ENCODE assay signal across 2 cellular contexts in the genomic region with DNA sequence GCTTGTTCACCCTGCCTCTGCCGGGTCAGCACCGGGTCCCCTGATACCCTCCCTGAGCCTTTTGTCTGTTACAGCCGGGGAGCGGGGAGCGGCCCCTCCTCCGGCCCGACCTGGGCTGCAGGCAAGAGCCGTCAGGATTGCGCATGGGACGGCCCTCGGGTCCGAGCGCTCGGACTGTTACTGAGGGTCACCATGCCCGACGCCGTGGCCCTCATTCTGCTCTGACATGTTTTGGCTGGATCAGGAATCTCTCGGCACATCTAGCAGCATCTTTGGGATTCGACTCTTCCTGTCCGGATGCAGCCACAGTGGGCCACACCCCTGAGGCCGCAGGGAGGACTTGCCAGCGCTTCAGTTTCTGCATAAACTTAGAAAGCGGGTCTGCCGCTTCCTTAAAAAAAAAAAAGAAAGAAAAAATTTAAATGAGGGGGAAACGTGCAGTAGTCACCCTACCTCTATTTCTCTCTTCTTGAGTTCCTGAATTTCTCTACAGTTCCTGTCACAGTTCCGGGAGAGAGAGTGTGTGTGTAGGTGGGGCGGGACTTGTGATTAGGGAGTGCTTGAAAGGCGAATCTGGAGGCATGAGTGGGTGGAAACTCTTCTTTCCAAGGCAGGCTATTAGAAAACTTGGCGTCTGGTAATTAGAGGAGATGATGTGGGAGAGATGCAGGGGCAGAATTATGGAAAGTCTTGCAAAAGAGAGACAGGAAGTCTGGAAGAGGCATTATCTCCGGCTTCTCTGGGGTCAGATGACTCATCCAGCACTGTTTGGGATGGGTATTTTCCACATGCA.
A peak's percentile ranks its signal among the peaks of the same experiment; 100 is the strongest.
TF ChIP-seq lines count a peak whose summit lies in the region.

No MANE protein-coding gene starts in this region.

TF ChIP-seq in WTC11, 78 proteins besides CTCF, POLR2A, EP300 and RAD21 (continued from another document):
- TF ChIP-seq, protein P1, sequence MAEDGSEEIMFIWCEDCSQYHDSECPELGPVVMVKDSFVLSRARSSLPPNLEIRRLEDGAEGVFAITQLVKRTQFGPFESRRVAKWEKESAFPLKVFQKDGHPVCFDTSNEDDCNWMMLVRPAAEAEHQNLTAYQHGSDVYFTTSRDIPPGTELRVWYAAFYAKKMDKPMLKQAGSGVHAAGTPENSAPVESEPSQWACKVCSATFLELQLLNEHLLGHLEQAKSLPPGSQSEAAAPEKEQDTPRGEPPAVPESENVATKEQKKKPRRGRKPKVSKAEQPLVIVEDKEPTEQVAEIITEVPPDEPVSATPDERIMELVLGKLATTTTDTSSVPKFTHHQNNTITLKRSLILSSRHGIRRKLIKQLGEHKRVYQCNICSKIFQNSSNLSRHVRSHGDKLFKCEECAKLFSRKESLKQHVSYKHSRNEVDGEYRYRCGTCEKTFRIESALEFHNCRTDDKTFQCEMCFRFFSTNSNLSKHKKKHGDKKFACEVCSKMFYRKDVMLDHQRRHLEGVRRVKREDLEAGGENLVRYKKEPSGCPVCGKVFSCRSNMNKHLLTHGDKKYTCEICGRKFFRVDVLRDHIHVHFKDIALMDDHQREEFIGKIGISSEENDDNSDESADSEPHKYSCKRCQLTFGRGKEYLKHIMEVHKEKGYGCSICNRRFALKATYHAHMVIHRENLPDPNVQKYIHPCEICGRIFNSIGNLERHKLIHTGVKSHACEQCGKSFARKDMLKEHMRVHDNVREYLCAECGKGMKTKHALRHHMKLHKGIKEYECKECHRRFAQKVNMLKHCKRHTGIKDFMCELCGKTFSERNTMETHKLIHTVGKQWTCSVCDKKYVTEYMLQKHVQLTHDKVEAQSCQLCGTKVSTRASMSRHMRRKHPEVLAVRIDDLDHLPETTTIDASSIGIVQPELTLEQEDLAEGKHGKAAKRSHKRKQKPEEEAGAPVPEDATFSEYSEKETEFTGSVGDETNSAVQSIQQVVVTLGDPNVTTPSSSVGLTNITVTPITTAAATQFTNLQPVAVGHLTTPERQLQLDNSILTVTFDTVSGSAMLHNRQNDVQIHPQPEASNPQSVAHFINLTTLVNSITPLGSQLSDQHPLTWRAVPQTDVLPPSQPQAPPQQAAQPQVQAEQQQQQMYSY (CRISPR knock-in tag; IDR thresholded peaks at IDR 0.05) = peak; percentile 34
- TF ChIP-seq TEAD1 (CRISPR knock-in tag; IDR thresholded peaks at IDR 0.05) = no peak

TF ChIP-seq in HepG2, 621 proteins besides CTCF, POLR2A, EP300 and RAD21 (continued from another document and continues in another):
- TF ChIP-seq, protein P2, sequence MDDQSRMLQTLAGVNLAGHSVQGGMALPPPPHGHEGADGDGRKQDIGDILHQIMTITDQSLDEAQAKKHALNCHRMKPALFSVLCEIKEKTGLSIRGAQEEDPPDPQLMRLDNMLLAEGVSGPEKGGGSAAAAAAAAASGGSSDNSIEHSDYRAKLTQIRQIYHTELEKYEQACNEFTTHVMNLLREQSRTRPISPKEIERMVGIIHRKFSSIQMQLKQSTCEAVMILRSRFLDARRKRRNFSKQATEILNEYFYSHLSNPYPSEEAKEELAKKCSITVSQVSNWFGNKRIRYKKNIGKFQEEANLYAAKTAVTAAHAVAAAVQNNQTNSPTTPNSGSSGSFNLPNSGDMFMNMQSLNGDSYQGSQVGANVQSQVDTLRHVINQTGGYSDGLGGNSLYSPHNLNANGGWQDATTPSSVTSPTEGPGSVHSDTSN (CRISPR knock-in tag; IDR thresholded peaks at IDR 0.05; ENCODE audit: borderline replicate concordance) = 0 out of 2 replicates have a peak, but pooled peaks have one; percentile 6
- TF ChIP-seq CC2D1A (CRISPR knock-in tag; IDR thresholded peaks at IDR 0.05) (peak; percentile 9; the same call in 1 of the 2 replicates), NCOA5 (CRISPR knock-in tag; IDR thresholded peaks at IDR 0.05) (no peak), GATAD1 (CRISPR knock-in tag; IDR thresholded peaks at IDR 0.05) (peak; percentile 17; the same call in 1 of the 2 replicates), ELF3 (CRISPR knock-in tag; IDR thresholded peaks at IDR 0.05) (peak; percentile 77), ATAD3A (CRISPR knock-in tag; IDR thresholded peaks at IDR 0.05) (0 out of 2 replicates have a peak, but pooled peaks have one; percentile 44), ZNF317 (CRISPR knock-in tag; IDR thresholded peaks at IDR 0.05) (peak; percentile 16; the same call in 1 of the 2 replicates), ATRX (CRISPR knock-in tag; IDR thresholded peaks at IDR 0.05; ENCODE audit: borderline replicate concordance) (0 out of 2 replicates have a peak, but pooled peaks have one; percentile 73), SALL2 (CRISPR knock-in tag; IDR thresholded peaks at IDR 0.05) (no peak), ZNF7 (CRISPR knock-in tag; IDR thresholded peaks at IDR 0.05) (0 out of 2 replicates have a peak, but pooled peaks have one; percentile 19), ZNF530 (CRISPR knock-in tag; IDR thresholded peaks at IDR 0.05; ENCODE audit: low read depth) (peak; percentile 15; the same call in 1 of the 2 replicates), SP4 (CRISPR knock-in tag; IDR thresholded peaks at IDR 0.05) (no peak), TGIF2 (CRISPR knock-in tag; IDR thresholded peaks at IDR 0.05) (peak; percentile 61; the same call in 1 of the 2 replicates), SP5 (CRISPR knock-in tag; IDR thresholded peaks at IDR 0.05; ENCODE audit: borderline replicate concordance, low read depth) (peak; percentile 65; the same call in 1 of the 2 replicates), ZNF367 (CRISPR knock-in tag; IDR thresholded peaks at IDR 0.05; ENCODE audit: borderline replicate concordance) (peak; percentile 10; the same call in 1 of the 2 replicates), JUNB (CRISPR knock-in tag; IDR thresholded peaks at IDR 0.05; ENCODE audit: borderline replicate concordance) (peak; percentile 46; the same call in 1 of the 2 replicates), STAT5B (CRISPR knock-in tag; IDR thresholded peaks at IDR 0.05) (0 out of 2 replicates have a peak, but pooled peaks have one; percentile 61), ATM (IDR thresholded peaks at IDR 0.05; ENCODE audit: borderline replicate concordance) (no peak), ZNF20 (CRISPR knock-in tag; IDR thresholded peaks at IDR 0.05) (0 out of 2 replicates have a peak, but pooled peaks have one; percentile 5), SSRP1 (CRISPR knock-in tag; IDR thresholded peaks at IDR 0.05) (no peak), SMC3 (IDR thresholded peaks at IDR 0.05; ENCODE audit: low read length) (no peak), ZBTB42 (CRISPR knock-in tag; IDR thresholded peaks at IDR 0.05) (no peak)
- TF ChIP-seq, protein P3, sequence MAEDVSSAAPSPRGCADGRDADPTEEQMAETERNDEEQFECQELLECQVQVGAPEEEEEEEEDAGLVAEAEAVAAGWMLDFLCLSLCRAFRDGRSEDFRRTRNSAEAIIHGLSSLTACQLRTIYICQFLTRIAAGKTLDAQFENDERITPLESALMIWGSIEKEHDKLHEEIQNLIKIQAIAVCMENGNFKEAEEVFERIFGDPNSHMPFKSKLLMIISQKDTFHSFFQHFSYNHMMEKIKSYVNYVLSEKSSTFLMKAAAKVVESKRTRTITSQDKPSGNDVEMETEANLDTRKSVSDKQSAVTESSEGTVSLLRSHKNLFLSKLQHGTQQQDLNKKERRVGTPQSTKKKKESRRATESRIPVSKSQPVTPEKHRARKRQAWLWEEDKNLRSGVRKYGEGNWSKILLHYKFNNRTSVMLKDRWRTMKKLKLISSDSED (CRISPR knock-in tag; IDR thresholded peaks at IDR 0.05) = no peak
- TF ChIP-seq, protein P4, sequence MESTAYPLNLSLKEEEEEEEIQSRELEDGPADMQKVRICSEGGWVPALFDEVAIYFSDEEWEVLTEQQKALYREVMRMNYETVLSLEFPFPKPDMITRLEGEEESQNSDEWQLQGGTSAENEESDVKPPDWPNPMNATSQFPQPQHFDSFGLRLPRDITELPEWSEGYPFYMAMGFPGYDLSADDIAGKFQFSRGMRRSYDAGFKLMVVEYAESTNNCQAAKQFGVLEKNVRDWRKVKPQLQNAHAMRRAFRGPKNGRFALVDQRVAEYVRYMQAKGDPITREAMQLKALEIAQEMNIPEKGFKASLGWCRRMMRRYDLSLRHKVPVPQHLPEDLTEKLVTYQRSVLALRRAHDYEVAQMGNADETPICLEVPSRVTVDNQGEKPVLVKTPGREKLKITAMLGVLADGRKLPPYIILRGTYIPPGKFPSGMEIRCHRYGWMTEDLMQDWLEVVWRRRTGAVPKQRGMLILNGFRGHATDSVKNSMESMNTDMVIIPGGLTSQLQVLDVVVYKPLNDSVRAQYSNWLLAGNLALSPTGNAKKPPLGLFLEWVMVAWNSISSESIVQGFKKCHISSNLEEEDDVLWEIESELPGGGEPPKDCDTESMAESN (CRISPR knock-in tag; conservative IDR thresholded peaks at IDR 0.05) = peak; percentile 22; the same call in 1 of the 2 replicates
- TF ChIP-seq, protein P5, sequence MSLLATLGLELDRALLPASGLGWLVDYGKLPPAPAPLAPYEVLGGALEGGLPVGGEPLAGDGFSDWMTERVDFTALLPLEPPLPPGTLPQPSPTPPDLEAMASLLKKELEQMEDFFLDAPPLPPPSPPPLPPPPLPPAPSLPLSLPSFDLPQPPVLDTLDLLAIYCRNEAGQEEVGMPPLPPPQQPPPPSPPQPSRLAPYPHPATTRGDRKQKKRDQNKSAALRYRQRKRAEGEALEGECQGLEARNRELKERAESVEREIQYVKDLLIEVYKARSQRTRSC (CRISPR knock-in tag; IDR thresholded peaks at IDR 0.05; ENCODE audit: low read depth) = 0 out of 2 replicates have a peak, but pooled peaks have one; percentile 3
- TF ChIP-seq, protein P6, sequence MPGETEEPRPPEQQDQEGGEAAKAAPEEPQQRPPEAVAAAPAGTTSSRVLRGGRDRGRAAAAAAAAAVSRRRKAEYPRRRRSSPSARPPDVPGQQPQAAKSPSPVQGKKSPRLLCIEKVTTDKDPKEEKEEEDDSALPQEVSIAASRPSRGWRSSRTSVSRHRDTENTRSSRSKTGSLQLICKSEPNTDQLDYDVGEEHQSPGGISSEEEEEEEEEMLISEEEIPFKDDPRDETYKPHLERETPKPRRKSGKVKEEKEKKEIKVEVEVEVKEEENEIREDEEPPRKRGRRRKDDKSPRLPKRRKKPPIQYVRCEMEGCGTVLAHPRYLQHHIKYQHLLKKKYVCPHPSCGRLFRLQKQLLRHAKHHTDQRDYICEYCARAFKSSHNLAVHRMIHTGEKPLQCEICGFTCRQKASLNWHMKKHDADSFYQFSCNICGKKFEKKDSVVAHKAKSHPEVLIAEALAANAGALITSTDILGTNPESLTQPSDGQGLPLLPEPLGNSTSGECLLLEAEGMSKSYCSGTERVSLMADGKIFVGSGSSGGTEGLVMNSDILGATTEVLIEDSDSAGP (CRISPR knock-in tag; IDR thresholded peaks at IDR 0.05; ENCODE audit: borderline replicate concordance) = peak; percentile 49; the same call in 1 of the 2 replicates
- TF ChIP-seq, protein P7, sequence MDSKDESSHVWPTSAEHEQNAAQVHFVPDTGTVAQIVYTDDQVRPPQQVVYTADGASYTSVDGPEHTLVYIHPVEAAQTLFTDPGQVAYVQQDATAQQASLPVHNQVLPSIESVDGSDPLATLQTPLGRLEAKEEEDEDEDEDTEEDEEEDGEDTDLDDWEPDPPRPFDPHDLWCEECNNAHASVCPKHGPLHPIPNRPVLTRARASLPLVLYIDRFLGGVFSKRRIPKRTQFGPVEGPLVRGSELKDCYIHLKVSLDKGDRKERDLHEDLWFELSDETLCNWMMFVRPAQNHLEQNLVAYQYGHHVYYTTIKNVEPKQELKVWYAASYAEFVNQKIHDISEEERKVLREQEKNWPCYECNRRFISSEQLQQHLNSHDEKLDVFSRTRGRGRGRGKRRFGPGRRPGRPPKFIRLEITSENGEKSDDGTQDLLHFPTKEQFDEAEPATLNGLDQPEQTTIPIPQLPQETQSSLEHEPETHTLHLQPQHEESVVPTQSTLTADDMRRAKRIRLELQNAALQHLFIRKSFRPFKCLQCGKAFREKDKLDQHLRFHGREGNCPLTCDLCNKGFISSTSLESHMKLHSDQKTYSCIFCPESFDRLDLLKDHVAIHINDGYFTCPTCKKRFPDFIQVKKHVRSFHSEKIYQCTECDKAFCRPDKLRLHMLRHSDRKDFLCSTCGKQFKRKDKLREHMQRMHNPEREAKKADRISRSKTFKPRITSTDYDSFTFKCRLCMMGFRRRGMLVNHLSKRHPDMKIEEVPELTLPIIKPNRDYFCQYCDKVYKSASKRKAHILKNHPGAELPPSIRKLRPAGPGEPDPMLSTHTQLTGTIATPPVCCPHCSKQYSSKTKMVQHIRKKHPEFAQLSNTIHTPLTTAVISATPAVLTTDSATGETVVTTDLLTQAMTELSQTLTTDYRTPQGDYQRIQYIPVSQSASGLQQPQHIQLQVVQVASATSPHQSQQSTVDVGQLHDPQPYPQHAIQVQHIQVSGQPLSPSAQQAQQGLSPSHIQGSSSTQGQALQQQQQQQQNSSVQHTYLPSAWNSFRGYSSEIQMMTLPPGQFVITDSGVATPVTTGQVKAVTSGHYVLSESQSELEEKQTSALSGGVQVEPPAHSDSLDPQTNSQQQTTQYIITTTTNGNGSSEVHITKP (CRISPR knock-in tag; IDR thresholded peaks at IDR 0.05; ENCODE audit: low read depth) = 0 out of 2 replicates have a peak, but pooled peaks have one; percentile 2
- TF ChIP-seq, protein P8, sequence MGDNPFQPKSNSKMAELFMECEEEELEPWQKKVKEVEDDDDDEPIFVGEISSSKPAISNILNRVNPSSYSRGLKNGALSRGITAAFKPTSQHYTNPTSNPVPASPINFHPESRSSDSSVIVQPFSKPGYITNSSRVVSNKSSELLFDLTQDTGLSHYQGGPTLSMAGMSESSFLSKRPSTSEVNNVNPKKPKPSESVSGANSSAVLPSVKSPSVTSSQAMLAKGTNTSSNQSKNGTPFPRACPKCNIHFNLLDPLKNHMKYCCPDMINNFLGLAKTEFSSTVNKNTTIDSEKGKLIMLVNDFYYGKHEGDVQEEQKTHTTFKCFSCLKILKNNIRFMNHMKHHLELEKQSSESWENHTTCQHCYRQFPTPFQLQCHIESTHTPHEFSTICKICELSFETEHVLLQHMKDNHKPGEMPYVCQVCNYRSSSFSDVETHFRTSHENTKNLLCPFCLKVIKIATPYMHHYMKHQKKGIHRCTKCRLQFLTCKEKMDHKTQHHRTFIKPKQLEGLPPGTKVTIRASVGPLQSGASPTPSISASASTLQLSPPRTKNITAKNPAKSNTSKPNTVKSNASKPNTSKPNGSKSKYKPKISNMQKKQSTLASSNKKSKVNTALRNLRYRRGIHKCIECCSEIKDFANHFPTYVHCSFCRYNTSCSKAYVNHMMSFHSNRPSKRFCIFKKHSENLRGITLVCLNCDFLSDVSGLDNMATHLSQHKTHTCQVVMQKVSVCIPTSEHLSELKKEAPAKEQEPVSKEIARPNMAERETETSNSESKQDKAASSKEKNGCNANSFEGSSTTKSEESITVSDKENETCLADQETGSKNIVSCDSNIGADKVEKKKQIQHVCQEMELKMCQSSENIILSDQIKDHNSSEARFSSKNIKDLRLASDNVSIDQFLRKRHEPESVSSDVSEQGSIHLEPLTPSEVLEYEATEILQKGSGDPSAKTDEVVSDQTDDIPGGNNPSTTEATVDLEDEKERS (CRISPR knock-in tag; IDR thresholded peaks at IDR 0.05) = peak; percentile 64; the same call in 1 of the 2 replicates
